ENCODE assay signal across 20 cellular contexts in genomic region chr12:100859063-100859627, GRCh38.
"Had no signal": no experiment of that assay in that cellular context is flagged by ENCODE, and none has a peak within 500 bp of the region (broad histone marks: within the 10 kb centered on the region; RNA-seq: fewer than 3 reads in every experiment).

No MANE protein-coding gene starts in this region.

- H3K9me3 Mint-ChIP-seq: neural progenitor cell; stimulated activated naive B cell treated with anti-CD40 and anti-IgM and Interleukin-4, amounts not matched to agents 10 μg/mL and 1 μg/mL and 100 μg/mL, for 72 hours had no signal

- H3K4me3 Mint-ChIP-seq: activated naive CD8-positive, alpha-beta T cell; neural progenitor cell; stimulated activated naive B cell treated with anti-CD40 and anti-IgM and Interleukin-4, amounts not matched to agents 10 μg/mL and 1 μg/mL and 100 μg/mL, for 72 hours had no signal

- H3K36me3 Mint-ChIP-seq: activated naive CD8-positive, alpha-beta T cell; neural progenitor cell; stimulated activated naive B cell treated with anti-CD40 and anti-IgM and Interleukin-4, amounts not matched to agents 10 μg/mL and 1 μg/mL and 100 μg/mL, for 72 hours had no signal

- H3K4me3 ChIP-seq: cardiac muscle cell, neural progenitor cell, prostate gland, right atrium auricular region, skin epidermis, thyroid gland had no signal

- H3K27ac Mint-ChIP-seq: activated naive CD8-positive, alpha-beta T cell; neural progenitor cell; stimulated activated naive B cell treated with anti-CD40 and anti-IgM and Interleukin-4, amounts not matched to agents 10 μg/mL and 1 μg/mL and 100 μg/mL, for 72 hours had no signal

- H3K4me1 Mint-ChIP-seq: stimulated activated naive B cell treated with anti-CD40 and anti-IgM and Interleukin-4, amounts not matched to agents 10 μg/mL and 1 μg/mL and 100 μg/mL, for 72 hours had no signal

- DNase-seq: activated CD4-positive, alpha-beta T cell treated with anti-CD3 and anti-CD28 coated beads, Interleukin-2, amount 50 U/mL, for 48 hours; activated gamma-delta T cell treated with Interleukin-2 at 50 U/mL for 16 hours; amniotic stem cell; dermis blood vessel endothelial cell; effector memory CD4-positive, alpha-beta T cell; glutamatergic neuron; midbrain; stimulated activated CD4-positive, alpha-beta T cell treated with anti-CD3 and anti-CD28 coated beads, Interleukin-15, amount 100 ng/mL, for 24 hours; stimulated activated CD4-positive, alpha-beta T cell treated with anti-CD3 and anti-CD28 coated beads, Interleukin-4, amount 100 ng/mL, for 1 hour; stimulated activated naive B cell treated with anti-CD40 and anti-IgM and Interleukin-4, amounts not matched to agents 10 μg/mL and 1 μg/mL and 100 μg/mL, for 72 hours; T-helper 2 cell; thyroid gland; WERI-Rb-1 had no signal

- ATAC-seq: left lobe of liver; stimulated activated naive B cell treated with anti-CD40 and anti-IgM and Interleukin-4, amounts not matched to agents 10 μg/mL and 1 μg/mL and 100 μg/mL, for 72 hours had no signal
